Comparison of ENCODE assay signal across 31 cellular contexts in genomic region chr11:80424012-80424695, GRCh38.
DNase-seq lines count a peak whose midpoint lies in the region; ATAC-seq and TF ChIP-seq lines count a peak whose summit lies in the region.
"Had no signal": no experiment of that assay in that cellular context is flagged by ENCODE, and none has a peak within 500 bp of the region (broad histone marks: within the 10 kb centered on the region; RNA-seq: fewer than 3 reads in every experiment).

No MANE protein-coding gene starts in this region.

- no TSS peak for BruUV-seq in A673 (replicated peaks; lab: Mats Ljungman, UMichigan)

- no peaks in the 10 kb centered on the region for H3K4me1 ChIP-seq in A673 (ENCODE audit: insufficient read depth, low read length, poor library complexity, severe bottlenecking)
- H3K4me1 ChIP-seq: esophagus squamous epithelium, heart right ventricle had no signal

- H3K27ac ChIP-seq in A673 (ENCODE audit: low read depth, low read length, poor library complexity, severe bottlenecking), result no peak overlapping the region
- H3K27ac ChIP-seq: dorsolateral prefrontal cortex, esophagus squamous epithelium, heart right ventricle, VCaP had no signal

- no peaks in the 10 kb centered on the region for H3K4me1 Mint-ChIP-seq in mesothelial cell of epicardium
- H3K4me1 Mint-ChIP-seq: B cell; CD4-positive, alpha-beta memory T cell; stimulated activated effector memory CD8-positive, alpha-beta T cell treated with anti-CD3 and anti-CD28 coated beads, Interleukin-12 subunit alpha, Interleukin-12 subunit beta, amount 100 ng/mL, for 72 hours had no signal

- H3K36me3 Mint-ChIP-seq in mesothelial cell of epicardium, result no peaks in the 10 kb centered on the region
- H3K36me3 Mint-ChIP-seq: activated naive CD4-positive, alpha-beta T cell treated with anti-CD3 and anti-CD28 coated beads, Interleukin-2, amount 50 U/mL, for 72 hours; CD4-positive, alpha-beta memory T cell; stimulated activated effector memory CD8-positive, alpha-beta T cell treated with anti-CD3 and anti-CD28 coated beads, Interleukin-12 subunit alpha, Interleukin-12 subunit beta, amount 100 ng/mL, for 72 hours had no signal

- H3K27ac Mint-ChIP-seq in mesothelial cell of epicardium, result no peak overlapping the region
- H3K27ac Mint-ChIP-seq: activated CD8-positive, alpha-beta T cell treated with anti-CD3 and anti-CD28 coated beads, Interleukin-2, amount 10 ng/mL, durations not matched to agents 7 days and 5 days; activated naive CD4-positive, alpha-beta T cell treated with anti-CD3 and anti-CD28 coated beads, Interleukin-2, amount 50 U/mL, for 72 hours; B cell; CD4-positive, alpha-beta memory T cell; nephron progenitor cell; stimulated activated effector memory CD8-positive, alpha-beta T cell treated with anti-CD3 and anti-CD28 coated beads, Interleukin-12 subunit alpha, Interleukin-12 subunit beta, amount 100 ng/mL, for 72 hours had no signal

- no peaks in the 10 kb centered on the region for H3K27me3 Mint-ChIP-seq in mesothelial cell of epicardium (ENCODE audit: low read depth)
- H3K27me3 Mint-ChIP-seq: B cell; CD4-positive, alpha-beta memory T cell had no signal

- TF ChIP-seq CTCF in mesothelial cell of epicardium (IDR thresholded peaks at IDR 0.05; ENCODE audit: unreplicated experiment) (no peak), A673 (conservative IDR thresholded peaks at IDR 0.05; ENCODE audit: low read depth, low read length) (no peak)

- no peaks in the 10 kb centered on the region for H3K9me3 ChIP-seq in A673 (ENCODE audit: low read depth, low read length, poor library complexity, severe bottlenecking)
- H3K9me3 ChIP-seq: esophagus squamous epithelium had no signal

- peak; percentile 60 for ATAC-seq in GM18870 (IDR thresholded peaks at IDR 0.05; ENCODE audit: unreplicated experiment)
- ATAC-seq in HG02588 (IDR thresholded peaks at IDR 0.05; ENCODE audit: unreplicated experiment), result peak; percentile 76
- ATAC-seq in HG03432 (IDR thresholded peaks at IDR 0.05; ENCODE audit: unreplicated experiment), result peak; percentile 81
- ATAC-seq: activated CD8-positive, alpha-beta T cell treated with anti-CD3 and anti-CD28 coated beads, Interleukin-2, amount 10 ng/mL, durations not matched to agents 7 days and 5 days; activated naive CD4-positive, alpha-beta T cell treated with anti-CD3 and anti-CD28 coated beads, Interleukin-2, amount 50 U/mL, for 72 hours; heart right ventricle; HepG2; stimulated activated effector memory CD8-positive, alpha-beta T cell treated with anti-CD3 and anti-CD28 coated beads, Interleukin-12 subunit alpha, Interleukin-12 subunit beta, amount 100 ng/mL, for 72 hours had no signal

- H3K36me3 ChIP-seq in A673 (ENCODE audit: insufficient read depth, low read length, poor library complexity, severe bottlenecking), result no peaks in the 10 kb centered on the region
- H3K36me3 ChIP-seq: esophagus squamous epithelium, heart right ventricle had no signal

- peak; percentile 24 for DNase-seq in left kidney (ENCODE audit: low read depth, low spot score)
- no peak for DNase-seq in hypothalamus (lab: John Stamatoyannopoulos, UW)
- DNase-seq in mesothelial cell of epicardium (ENCODE audit: low spot score in 2 of 2, unreplicated experiment in 2 of 2), result no peak
- DNase-seq in A673 (ENCODE audit: low spot score), result no peak
- DNase-seq in NCI-H1417 treated with DMSO at 0.1 percent for 48 hours (lab: John Stamatoyannopoulos, UW), result no peak
- DNase-seq: ACHN; activated CD4-positive, alpha-beta T cell treated with anti-CD3 and anti-CD28 coated beads for 4 hours; activated CD8-positive, alpha-beta T cell treated with anti-CD3 and anti-CD28 coated beads, Interleukin-2, amount 10 ng/mL, durations not matched to agents 7 days and 5 days; amygdala; CD4-positive, alpha-beta memory T cell; dorsolateral prefrontal cortex; esophagus squamous epithelium; foreskin melanocyte; H7; heart right ventricle; Karpas-422; kidney glomerular epithelial cell; NCI-H1694; NCI-H510A; nephron progenitor cell; T-helper 9 cell; trophoblast cell had no signal

- CTCF ChIA-PET in A673 (lab: Charles Lee), result no interaction called here

- POLR2A ChIA-PET in A673 (lab: Charles Lee; ENCODE audit: low non-redundant PET), result no interaction called here

- no peak overlapping the region for H3K4me3 ChIP-seq in A673 (ENCODE audit: low read depth, low read length, poor library complexity, severe bottlenecking)
- H3K4me3 ChIP-seq: dorsolateral prefrontal cortex, esophagus squamous epithelium, heart right ventricle, lung had no signal

- intact Hi-C loops in A673 (cut with micrococcal nuclease; ENCODE audit: unreplicated experiment), result no loop called here

- no peak overlapping the region for H3K4me3 Mint-ChIP-seq in mesothelial cell of epicardium
- H3K4me3 Mint-ChIP-seq: activated CD8-positive, alpha-beta T cell treated with anti-CD3 and anti-CD28 coated beads, Interleukin-2, amount 10 ng/mL, durations not matched to agents 7 days and 5 days; B cell; CD4-positive, alpha-beta memory T cell; nephron progenitor cell; stimulated activated effector memory CD8-positive, alpha-beta T cell treated with anti-CD3 and anti-CD28 coated beads, Interleukin-12 subunit alpha, Interleukin-12 subunit beta, amount 100 ng/mL, for 72 hours had no signal

- no peaks in the 10 kb centered on the region for H3K27me3 ChIP-seq in A673 (replicated peaks; ENCODE audit: insufficient read depth, low read depth, low read length, poor library complexity)
- H3K27me3 ChIP-seq: dorsolateral prefrontal cortex, esophagus squamous epithelium, heart right ventricle had no signal

- H3K9me3 Mint-ChIP-seq in mesothelial cell of epicardium, result no peaks in the 10 kb centered on the region
- H3K9me3 Mint-ChIP-seq: nephron progenitor cell had no signal
